10 cellular contexts compared by ENCODE assay signal in the genomic region with DNA sequence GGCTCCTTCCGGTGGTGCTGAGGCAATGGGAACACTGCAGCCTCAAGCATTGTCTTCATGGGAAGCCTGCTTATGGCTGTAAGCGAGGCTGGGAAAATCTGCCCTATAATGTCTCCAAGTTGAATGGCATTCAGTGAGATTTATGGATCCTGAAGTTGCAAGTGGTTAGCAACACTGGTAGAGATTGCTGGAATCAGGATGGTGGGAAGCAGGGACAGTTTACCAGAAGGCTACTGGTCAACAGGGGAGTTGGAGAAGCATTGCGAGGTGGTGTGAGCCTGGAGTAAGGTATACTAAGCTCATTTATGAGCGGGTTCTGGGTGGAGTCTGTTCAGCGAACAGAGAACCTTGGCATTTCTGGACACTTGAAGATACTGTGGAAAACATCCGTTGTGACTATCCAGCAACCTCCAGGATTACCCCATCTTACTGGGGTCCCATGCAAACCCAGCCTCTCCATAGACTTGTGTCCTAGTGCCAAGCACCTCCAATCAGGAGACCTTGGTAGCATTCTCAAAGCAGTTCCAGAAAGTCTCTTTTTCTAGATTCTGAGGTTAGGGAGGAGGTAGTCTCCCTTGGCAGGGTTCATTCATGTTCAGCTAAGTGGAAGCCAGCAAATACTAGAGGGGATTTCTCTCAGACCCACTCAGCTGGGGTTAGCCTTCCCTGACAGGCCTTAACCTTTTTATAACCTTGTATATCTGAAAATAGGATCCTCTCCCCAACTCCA. TPM values are rescaled to one million over a fixed set of nuclear protein-coding genes. Genes with fewer than 3 reads are reported as not detected.
DNase-seq lines count a peak whose midpoint lies in the region; ATAC-seq and TF ChIP-seq lines count a peak whose summit lies in the region.
"Had no signal": no experiment of that assay in that cellular context is flagged by ENCODE, and none has a peak within 500 bp of the region (broad histone marks: within the 10 kb centered on the region; RNA-seq: fewer than 3 reads in every experiment).

No MANE protein-coding gene starts in this region.

- peak overlapping the region; percentile 24 for H3K27ac Mint-ChIP-seq in activated T-helper 2 cell treated with anti-CD3 and anti-CD28 coated beads, Interferon-gamma antibody, Interleukin-2, Interleukin-4, amounts not matched to agents 10 μg/mL and 5 μg/mL and 100 μg/mL, durations not matched to agents 14 hours and 24 hours and 36 hours
- peak overlapping the region; percentile 63 for H3K27ac Mint-ChIP-seq in mesothelial cell of epicardium

- no peaks in the 10 kb centered on the region for H3K9me3 Mint-ChIP-seq in activated T-helper 2 cell treated with anti-CD3 and anti-CD28 coated beads, Interferon-gamma antibody, Interleukin-2, Interleukin-4, amounts not matched to agents 10 μg/mL and 5 μg/mL and 100 μg/mL, durations not matched to agents 14 hours and 24 hours and 36 hours
- no peaks in the 10 kb centered on the region for H3K9me3 Mint-ChIP-seq in mesothelial cell of epicardium

- no peaks in the 10 kb centered on the region for H3K9me3 ChIP-seq in tibial nerve

- H3K27ac ChIP-seq in tibial nerve, result no peak overlapping the region
- H3K27ac ChIP-seq: coronary artery had no signal

- peaks cover 30% of the 10 kb centered on the region for H3K4me1 Mint-ChIP-seq in activated T-helper 2 cell treated with anti-CD3 and anti-CD28 coated beads, Interferon-gamma antibody, Interleukin-2, Interleukin-4, amounts not matched to agents 10 μg/mL and 5 μg/mL and 100 μg/mL, durations not matched to agents 14 hours and 24 hours and 36 hours (ENCODE audit: low read depth)
- H3K4me1 Mint-ChIP-seq in mesothelial cell of epicardium, result peaks cover 3% of the 10 kb centered on the region

- H3K4me1 ChIP-seq in tibial nerve, result peaks cover 0 to 21% (median 0%) of the 10 kb centered on the region in 4 donors

- no peak overlapping the region for H3K4me3 Mint-ChIP-seq in activated T-helper 2 cell treated with anti-CD3 and anti-CD28 coated beads, Interferon-gamma antibody, Interleukin-2, Interleukin-4, amounts not matched to agents 10 μg/mL and 5 μg/mL and 100 μg/mL, durations not matched to agents 14 hours and 24 hours and 36 hours (ENCODE audit: low read depth)
- H3K4me3 Mint-ChIP-seq in mesothelial cell of epicardium, result no peak overlapping the region

- H3K36me3 Mint-ChIP-seq in activated T-helper 2 cell treated with anti-CD3 and anti-CD28 coated beads, Interferon-gamma antibody, Interleukin-2, Interleukin-4, amounts not matched to agents 10 μg/mL and 5 μg/mL and 100 μg/mL, durations not matched to agents 14 hours and 24 hours and 36 hours (ENCODE audit: low read depth), result peaks cover 62% of the 10 kb centered on the region
- peaks cover 22% of the 10 kb centered on the region for H3K36me3 Mint-ChIP-seq in mesothelial cell of epicardium

- peaks cover 2% of the 10 kb centered on the region for H3K27me3 Mint-ChIP-seq in activated T-helper 2 cell treated with anti-CD3 and anti-CD28 coated beads, Interferon-gamma antibody, Interleukin-2, Interleukin-4, amounts not matched to agents 10 μg/mL and 5 μg/mL and 100 μg/mL, durations not matched to agents 14 hours and 24 hours and 36 hours (ENCODE audit: low read depth)
- H3K27me3 Mint-ChIP-seq in mesothelial cell of epicardium (ENCODE audit: low read depth), result peaks cover 3% of the 10 kb centered on the region

- H3K36me3 ChIP-seq in tibial nerve, result peaks cover 7 to 59% (median 9%) of the 10 kb centered on the region in 3 donors

- no peaks in the 10 kb centered on the region for H3K27me3 ChIP-seq in tibial nerve

- DNase-seq in EH (ENCODE audit: low read depth) (peak; percentile 32), HT-29 (ENCODE audit: low spot score) (peak; percentile 25), mesothelial cell of epicardium (ENCODE audit: low spot score in 2 of 2, unreplicated experiment in 2 of 2) (no peak), kidney tubule cell (ENCODE audit: low spot score) (no peak), tibial nerve (ENCODE audit: low spot score in 2 of 2) (no peak)
- no peak for DNase-seq in activated T-helper 2 cell treated with anti-CD3 and anti-CD28 coated beads, Interferon-gamma antibody, Interleukin-2, Interleukin-4, amounts not matched to agents 10 μg/mL and 5 μg/mL and 100 μg/mL, durations not matched to agents 14 hours and 24 hours and 36 hours (ENCODE audit: low spot score)

- H3K4me3 ChIP-seq in tibial nerve, result no peak overlapping the region
- H3K4me3 ChIP-seq: coronary artery had no signal

- TF ChIP-seq EP300 in tibial nerve (IDR thresholded peaks at IDR 0.05), result no peak

- 67 to 82% methylated on average over 6 of the region's 6 CpGs for WGBS in tibial nerve, 2 donors

- no peak for TF ChIP-seq CTCF in mesothelial cell of epicardium (IDR thresholded peaks at IDR 0.05; ENCODE audit: unreplicated experiment)
- no peak for TF ChIP-seq CTCF in tibial nerve (IDR thresholded peaks at IDR 0.05)

- ATAC-seq in GM19452 (IDR thresholded peaks at IDR 0.05; ENCODE audit: unreplicated experiment), result no peak
- no peak for ATAC-seq in HG03045 (IDR thresholded peaks at IDR 0.05; ENCODE audit: unreplicated experiment)

- intact Hi-C loops in activated T-helper 2 cell treated with anti-CD3 and anti-CD28 coated beads, Interferon-gamma antibody, Interleukin-2, Interleukin-4, amounts not matched to agents 10 μg/mL and 5 μg/mL and 100 μg/mL, durations not matched to agents 14 hours and 24 hours and 36 hours (cut with micrococcal nuclease), result no loop called here

- TF ChIP-seq POLR2A in tibial nerve (IDR thresholded peaks at IDR 0.05), result no peak

RNA-seq across cellular contexts. Expression of a gene that starts 7.3 kb away (rescaled TPM):
- total RNA-seq in HT-29 (2014; rRNA removed; shearing (Covaris generic)), result 1,278 and 1,405 TPM in 2 replicates
- total RNA-seq in activated T-helper 2 cell treated with anti-CD3 and anti-CD28 coated beads, Interferon-gamma antibody, Interleukin-2, Interleukin-4, amounts not matched to agents 10 μg/mL and 5 μg/mL and 100 μg/mL, durations not matched to agents 14 hours and 24 hours and 36 hours, result 2,053 and 2,074 TPM in 2 replicates
- total RNA-seq in mesothelial cell of epicardium (1,061 to 1,093 TPM (median 1,080 TPM) in 3 replicates), tibial nerve (1,000 to 10,000 TPM in 1 of 4 donors, 100 to 1,000 TPM in 3; 744 to 1,023 (median 854) TPM)

RNA-seq across cellular contexts. Expression of a gene that starts 30.7 kb away (rescaled TPM):
- 18.1 and 24.1 TPM in 2 replicates for total RNA-seq in HT-29 (2014; rRNA removed; shearing (Covaris generic))
- total RNA-seq in activated T-helper 2 cell treated with anti-CD3 and anti-CD28 coated beads, Interferon-gamma antibody, Interleukin-2, Interleukin-4, amounts not matched to agents 10 μg/mL and 5 μg/mL and 100 μg/mL, durations not matched to agents 14 hours and 24 hours and 36 hours, result 35.5 and 37.5 TPM in 2 replicates
- 25.6 to 28.4 TPM (median 28.1 TPM) in 3 replicates for total RNA-seq in mesothelial cell of epicardium
- 10 to 100 TPM; 21.9 to 35.0 (median 29.6) TPM for total RNA-seq in tibial nerve

RNA-seq across cellular contexts. Expression of a gene that starts 53.6 kb away (rescaled TPM):
- total RNA-seq in HT-29 (2014; rRNA removed; shearing (Covaris generic)), result not detected in 2 replicates
- total RNA-seq in activated T-helper 2 cell treated with anti-CD3 and anti-CD28 coated beads, Interferon-gamma antibody, Interleukin-2, Interleukin-4, amounts not matched to agents 10 μg/mL and 5 μg/mL and 100 μg/mL, durations not matched to agents 14 hours and 24 hours and 36 hours, result 0.14 TPM in 1 of 2 replicates, not detected in the other
- total RNA-seq in mesothelial cell of epicardium (not detected in 3 replicates), tibial nerve (1 to 10 TPM in 1 of 4 donors, under 1 TPM in 2, not detected in 1; 0.20 to 2.5 (median 0.87) TPM)
- total RNA-seq: M059J had no signal

Comparison
In these comparisons a context has a peak if more than half of its experiments do, and no peak if none do; other contexts are left out.
1. DNase-seq: peak in EH (single experiment) and HT-29 (single experiment); none in activated T-helper 2 cell treated with anti-CD3 and anti-CD28 coated beads, Interferon-gamma antibody, Interleukin-2, Interleukin-4, amounts not matched to agents 10 μg/mL and 5 μg/mL and 100 μg/mL, durations not matched to agents 14 hours and 24 hours and 36 hours (single experiment), mesothelial cell of epicardium (0 of 2), kidney tubule cell (single experiment) and tibial nerve (0 of 2).